12 cellular contexts compared by ENCODE assay signal in genomic region chr6:42403831-42404230, GRCh38. TPM values are rescaled to one million over a fixed set of nuclear protein-coding genes. Genes with fewer than 3 reads are reported as not detected.
DNase-seq lines count a peak whose midpoint lies in the region; ATAC-seq, FAIRE-seq and TF ChIP-seq lines count a peak whose summit lies in the region.
"Had no signal": no experiment of that assay in that cellular context is flagged by ENCODE, and none has a peak within 500 bp of the region (broad histone marks: within the 10 kb centered on the region; RNA-seq: fewer than 3 reads in every experiment).

No MANE protein-coding gene starts in this region.

- H3K4me3 ChIP-seq in hepatocyte: no peak overlapping the region
- H3K4me3 ChIP-seq in small intestine (ENCODE audit: low read depth in 1 of 2, low read length in 2 of 2): no peak overlapping the region
- H3K4me3 ChIP-seq: gastrocnemius medialis had no signal

- no peak for FAIRE-seq in small intestine (lab: Jason Lieb, UNC)

- intact Hi-C loops in activated CD8-positive, alpha-beta T cell treated with anti-CD3 and anti-CD28 coated beads for 36 hours (cut with micrococcal nuclease): no loop called here

- no peaks in the 10 kb centered on the region for H3K36me3 ChIP-seq in hepatocyte (replicated peaks; ENCODE audit: insufficient read depth, low read depth)
- H3K36me3 ChIP-seq in small intestine (ENCODE audit: control insufficient read depth in 2 of 2, insufficient read depth in 2 of 2, low read length in 2 of 2): no peaks in the 10 kb centered on the region
- H3K36me3 ChIP-seq: gastrocnemius medialis had no signal

- H3K27ac Mint-ChIP-seq in T-helper 2 cell treated with Interferon-gamma antibody and Interleukin-4, amounts not matched to agents 5 μg/mL and 100 μg/mL, for 36 hours: peak overlapping the region; percentile 87
- H3K27ac Mint-ChIP-seq in activated CD8-positive, alpha-beta T cell treated with anti-CD3 and anti-CD28 coated beads for 36 hours: peak overlapping the region; percentile 59

- H3K4me1 ChIP-seq in hepatocyte (ENCODE audit: insufficient read depth) (peaks cover 17% of the 10 kb centered on the region), small intestine (ENCODE audit: control insufficient read depth in 2 of 2, insufficient read depth in 1 of 2, low read depth in 1 of 2, low read length in 1 of 2) (peaks cover 16 to 18% of the 10 kb centered on the region in 2 donors)

- H3K4me1 Mint-ChIP-seq in T-helper 2 cell treated with Interferon-gamma antibody and Interleukin-4, amounts not matched to agents 5 μg/mL and 100 μg/mL, for 36 hours (ENCODE audit: low read depth): peaks cover 60% of the 10 kb centered on the region
- H3K4me1 Mint-ChIP-seq in activated CD8-positive, alpha-beta T cell treated with anti-CD3 and anti-CD28 coated beads for 36 hours (ENCODE audit: low read depth): peaks cover 66% of the 10 kb centered on the region

- H3K4me3 Mint-ChIP-seq in T-helper 2 cell treated with Interferon-gamma antibody and Interleukin-4, amounts not matched to agents 5 μg/mL and 100 μg/mL, for 36 hours: peak overlapping the region; percentile 70
- H3K4me3 Mint-ChIP-seq in activated CD8-positive, alpha-beta T cell treated with anti-CD3 and anti-CD28 coated beads for 36 hours: no peak overlapping the region
- H3K4me3 Mint-ChIP-seq: brain had no signal

- H3K27ac ChIP-seq in hepatocyte (peak overlapping the region; percentile 69), small intestine (ENCODE audit: low read depth in 1 of 2, low read length in 1 of 2) (peak overlapping the region; percentile 53 to 91)
- H3K27ac ChIP-seq: KMS-11 had no signal

- no peak for TF ChIP-seq CTCF in activated CD8-positive, alpha-beta T cell treated with anti-CD3 and anti-CD28 coated beads for 36 hours (IDR thresholded peaks at IDR 0.05)
- no peak for TF ChIP-seq CTCF in hepatocyte (IDR thresholded peaks at IDR 0.05; ENCODE audit: poor library complexity)
- no peak for TF ChIP-seq CTCF in GM20000 (IDR thresholded peaks at IDR 0.05; ENCODE audit: extremely low read depth, missing control alignments)

- H3K79me2 ChIP-seq in hepatocyte: peaks cover 69% of the 10 kb centered on the region

- peak overlapping the region; percentile 12 for H3K4me2 ChIP-seq in hepatocyte
- H3K4me2 ChIP-seq: KMS-11 had no signal

- no peaks in the 10 kb centered on the region for H3K27me3 ChIP-seq in hepatocyte
- no peaks in the 10 kb centered on the region for H3K27me3 ChIP-seq in small intestine (ENCODE audit: control insufficient read depth in 2 of 2, insufficient read depth in 2 of 2, low read length in 2 of 2)
- H3K27me3 ChIP-seq: gastrocnemius medialis had no signal

- H3K36me3 Mint-ChIP-seq in T-helper 2 cell treated with Interferon-gamma antibody and Interleukin-4, amounts not matched to agents 5 μg/mL and 100 μg/mL, for 36 hours (ENCODE audit: low read depth): peaks cover 24% of the 10 kb centered on the region
- H3K36me3 Mint-ChIP-seq in activated CD8-positive, alpha-beta T cell treated with anti-CD3 and anti-CD28 coated beads for 36 hours (ENCODE audit: low read depth): no peaks in the 10 kb centered on the region
- H3K36me3 Mint-ChIP-seq: brain had no signal

- WGBS in hepatocyte (ENCODE audit: low lambda C conversion rate, missing lambda C conversion rate): 86% methylated on average over 5 of the region's 5 CpGs
- WGBS in small intestine, 3 donors: 62 to 82% (median 66%) methylated on average over 5 of the region's 5 CpGs

- H3K9me2 ChIP-seq in hepatocyte (replicated peaks; ENCODE audit: insufficient read depth): no peaks in the 10 kb centered on the region

- no peaks in the 10 kb centered on the region for H3K9me3 Mint-ChIP-seq in T-helper 2 cell treated with Interferon-gamma antibody and Interleukin-4, amounts not matched to agents 5 μg/mL and 100 μg/mL, for 36 hours
- H3K9me3 Mint-ChIP-seq in activated CD8-positive, alpha-beta T cell treated with anti-CD3 and anti-CD28 coated beads for 36 hours: no peaks in the 10 kb centered on the region
- H3K9me3 Mint-ChIP-seq: brain had no signal

- POLR2A ChIA-PET in activated CD8-positive, alpha-beta T cell treated with anti-CD3 and anti-CD28 coated beads for 36 hours (lab: Charles Lee): interaction anchor here (0.5 to 6.6 kb wide), 6 partner anchors 11 to 208 kb away, joined by 3 to 77 read pairs (median 4); no protein-coding TSS in a partner anchor

- H2AFZ ChIP-seq in hepatocyte: no peak overlapping the region

- no peaks in the 10 kb centered on the region for H3K9me3 ChIP-seq in hepatocyte (ENCODE audit: low read depth)
- H3K9me3 ChIP-seq in small intestine (ENCODE audit: control insufficient read depth, low read depth): no peaks in the 10 kb centered on the region
- H3K9me3 ChIP-seq: gastrocnemius medialis had no signal

- CTCF ChIA-PET in activated CD8-positive, alpha-beta T cell treated with anti-CD3 and anti-CD28 coated beads for 36 hours (lab: Charles Lee): interaction anchor here (1.0 to 3.6 kb wide), 11 partner anchors 8 to 189 kb away, joined by 3 to 15 read pairs (median 4); no protein-coding TSS in a partner anchor

- ATAC-seq in activated CD8-positive, alpha-beta T cell treated with anti-CD3 and anti-CD28 coated beads for 36 hours: no peak
- ATAC-seq: gastrocnemius medialis had no signal

- in situ Hi-C loops in ACHN (cut with HindIII; ENCODE audit: low pct_ligation_motif_present, low pct_unique_long_range_greater_than_20kb, low sequenced_read_pairs): no loop called here

- DNase-seq in T-helper 2 cell treated with Interferon-gamma antibody and Interleukin-4, amounts not matched to agents 5 μg/mL and 100 μg/mL, for 36 hours (ENCODE audit: low spot score): no peak
- DNase-seq in T-helper 2 cell (no peak), hepatocyte (ENCODE audit: low spot score) (no peak), small intestine (peak; percentile 47), NCI-H524 treated with DMSO at 0.1 percent for 48 hours (lab: John Stamatoyannopoulos, UW) (no peak), ACHN (no peak), GM20000 (ENCODE audit: low spot score) (no peak)
- DNase-seq in activated CD8-positive, alpha-beta T cell treated with anti-CD3 and anti-CD28 coated beads for 36 hours: no peak
- DNase-seq: NCI-H345 had no signal

- H4K20me1 ChIP-seq in hepatocyte (ENCODE audit: insufficient read depth, poor library complexity, severe bottlenecking): peaks cover 3% of the 10 kb centered on the region

- H3K27me3 Mint-ChIP-seq in T-helper 2 cell treated with Interferon-gamma antibody and Interleukin-4, amounts not matched to agents 5 μg/mL and 100 μg/mL, for 36 hours (ENCODE audit: low read depth): no peaks in the 10 kb centered on the region
- H3K27me3 Mint-ChIP-seq in activated CD8-positive, alpha-beta T cell treated with anti-CD3 and anti-CD28 coated beads for 36 hours: no peaks in the 10 kb centered on the region
- H3K27me3 Mint-ChIP-seq: brain had no signal

RNA-seq across cellular contexts. Expression of gene TRERF1, which starts 47.9 kb away (rescaled TPM):
- 1 to 10 TPM; 6.5 to 6.9 TPM for total RNA-seq in activated CD8-positive, alpha-beta T cell treated with anti-CD3 and anti-CD28 coated beads for 36 hours
- total RNA-seq in hepatocyte: 3.1 and 5.1 TPM in 2 replicates
- polyA plus RNA-seq in hepatocyte (3.2 and 5.2 TPM in 2 replicates), small intestine (1 to 10 TPM in 2 of 3 donors, under 1 TPM in 1; 0.22 to 3.5 (median 1.1) TPM)
